Comparison of ENCODE assay signal across 33 cellular contexts in genomic region chr11:82225502-82225901, GRCh38.
"Had no signal": no experiment of that assay in that cellular context is flagged by ENCODE, and none has a peak within 500 bp of the region (broad histone marks: within the 10 kb centered on the region; RNA-seq: fewer than 3 reads in every experiment).

No MANE protein-coding gene starts in this region.

- H3K4me3 ChIP-seq: coronary artery, dorsolateral prefrontal cortex, heart left ventricle had no signal

- DNase-seq: activated B cell treated with CpG ODN at 0.5 μM for 24 hours; activated CD4-positive, alpha-beta T cell treated with anti-CD3 and anti-CD28 coated beads for 48 hours; activated CD4-positive, alpha-beta T cell treated with anti-CD3 and anti-CD28 coated beads, Interleukin-2, amount 50 U/mL, for 1 hour; activated CD4-positive, alpha-beta T cell treated with anti-CD3 and anti-CD28 coated beads, Interleukin-2, amount 50 U/mL, for 48 hours; activated CD8-positive, alpha-beta memory T cell treated with anti-CD3 and anti-CD28 coated beads for 24 hours; activated CD8-positive, alpha-beta T cell treated with anti-CD3 and anti-CD28 coated beads for 36 hours; activated effector memory CD4-positive, alpha-beta T cell treated with Interleukin-2 at 50 U/mL for 16 hours; activated gamma-delta T cell treated with Interleukin-2 at 50 U/mL for 16 hours; activated naive CD4-positive, alpha-beta T cell treated with anti-CD3 and anti-CD28 coated beads, Interleukin-2, amount 50 U/mL, for 16 hours; activated naive CD4-positive, alpha-beta T cell treated with Interleukin-2 at 50 U/mL for 16 hours; activated T-cell treated with anti-CD3 and anti-CD28 coated beads, Interleukin-2, amount 50 U/mL, for 4 hours; amniotic stem cell; anterior cingulate cortex; brain microvascular endothelial cell; dorsolateral prefrontal cortex; effector memory CD4-positive, alpha-beta T cell; endodermal cell; foreskin fibroblast; glutamatergic neuron; heart left ventricle; hypothalamus; T1000; WERI-Rb-1 had no signal

- H3K27me3 Mint-ChIP-seq: activated B cell treated with CpG ODN at 0.5 μM for 24 hours; activated naive CD8-positive, alpha-beta T cell; activated T-helper 17 cell treated with anti-CD3 and anti-CD28 coated beads, Interleukin-2, amount 50 U/mL, for 72 hours; central memory CD8-positive, alpha-beta T cell; dendritic cell treated with granulocyte-macrophage colony-stimulating factor and Interleukin-4, amounts not matched to agents 40 ng/mL and 50 ng/mL, for 4 days had no signal

- H3K4me3 Mint-ChIP-seq: activated B cell treated with CpG ODN at 0.5 μM for 24 hours; activated CD8-positive, alpha-beta T cell treated with anti-CD3 and anti-CD28 coated beads for 36 hours; activated naive CD8-positive, alpha-beta T cell; activated T-cell treated with anti-CD3 and anti-CD28 coated beads, Interleukin-2, amount 50 U/mL, for 4 hours; activated T-helper 17 cell treated with anti-CD3 and anti-CD28 coated beads, Interleukin-2, amount 50 U/mL, for 72 hours; central memory CD8-positive, alpha-beta T cell; dendritic cell treated with granulocyte-macrophage colony-stimulating factor and Interleukin-4, amounts not matched to agents 40 ng/mL and 50 ng/mL, for 4 days; endodermal cell had no signal

- H3K36me3 ChIP-seq: brain microvascular endothelial cell, heart left ventricle, WERI-Rb-1 had no signal

- ATAC-seq: activated CD4-positive, CD25-positive, alpha-beta regulatory T cell treated with anti-CD3 and anti-CD28 coated beads, Interleukin-2, amount 50 U/mL, for 24 hours; activated CD8-positive, alpha-beta T cell treated with anti-CD3 and anti-CD28 coated beads for 36 hours; activated T-cell treated with anti-CD3 and anti-CD28 coated beads, Interleukin-2, amount 50 U/mL, for 4 hours; activated T-helper 17 cell treated with anti-CD3 and anti-CD28 coated beads, Interleukin-2, amount 50 U/mL, for 72 hours; esophagus mucosa; heart left ventricle had no signal

- H3K27ac ChIP-seq: brain microvascular endothelial cell, coronary artery, dorsolateral prefrontal cortex, heart left ventricle, WERI-Rb-1 had no signal

- H3K4me1 Mint-ChIP-seq: activated B cell treated with CpG ODN at 0.5 μM for 24 hours; activated T-helper 17 cell treated with anti-CD3 and anti-CD28 coated beads, Interleukin-2, amount 50 U/mL, for 72 hours; central memory CD8-positive, alpha-beta T cell; endodermal cell had no signal

- H3K9me3 Mint-ChIP-seq: activated CD8-positive, alpha-beta T cell treated with anti-CD3 and anti-CD28 coated beads for 36 hours; activated T-cell treated with anti-CD3 and anti-CD28 coated beads, Interleukin-2, amount 50 U/mL, for 4 hours; activated T-helper 17 cell treated with anti-CD3 and anti-CD28 coated beads, Interleukin-2, amount 50 U/mL, for 72 hours; central memory CD8-positive, alpha-beta T cell; dendritic cell treated with granulocyte-macrophage colony-stimulating factor and Interleukin-4, amounts not matched to agents 40 ng/mL and 50 ng/mL, for 4 days had no signal

- FAIRE-seq: astrocyte, bronchial epithelial cell, frontal cortex had no signal

- H3K27me3 ChIP-seq: brain microvascular endothelial cell, dorsolateral prefrontal cortex, heart left ventricle had no signal

- H3K36me3 Mint-ChIP-seq: activated naive CD8-positive, alpha-beta T cell had no signal

- H3K27ac Mint-ChIP-seq: activated B cell treated with CpG ODN at 0.5 μM for 24 hours; activated CD8-positive, alpha-beta T cell treated with anti-CD3 and anti-CD28 coated beads for 36 hours; activated naive CD8-positive, alpha-beta T cell; activated T-helper 17 cell treated with anti-CD3 and anti-CD28 coated beads, Interleukin-2, amount 50 U/mL, for 72 hours; dendritic cell treated with granulocyte-macrophage colony-stimulating factor and Interleukin-4, amounts not matched to agents 40 ng/mL and 50 ng/mL, for 4 days; endodermal cell had no signal

- H3K4me1 ChIP-seq: heart left ventricle had no signal
